Comparison of ENCODE assay signal across 8 cellular contexts in the genomic region with DNA sequence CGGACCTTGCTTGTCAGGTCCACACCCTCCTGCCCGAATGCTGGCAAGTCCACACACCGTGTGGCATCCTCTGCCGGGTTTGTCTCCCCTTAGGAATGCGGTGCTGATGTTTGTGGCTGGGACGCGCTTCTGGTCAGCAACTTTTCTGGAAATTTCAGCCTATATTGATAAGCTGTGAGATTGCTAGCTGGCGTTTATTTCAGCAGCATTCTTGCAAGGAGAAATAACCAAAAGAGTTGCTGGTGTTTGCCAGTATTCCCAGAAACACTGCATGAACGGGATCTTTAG. TPM values are rescaled to one million over a fixed set of nuclear protein-coding genes. Genes with fewer than 3 reads are reported as not detected.
A peak's percentile ranks its signal among the peaks of the same experiment; 100 is the strongest.
DNase-seq lines count a peak whose midpoint lies in the region; ATAC-seq and TF ChIP-seq lines count a peak whose summit lies in the region.

No MANE protein-coding gene starts in this region.

- H3K9ac ChIP-seq in iPS-18a (ENCODE audit: low read length): peak overlapping the region; percentile 92
- peak overlapping the region; percentile 79 for H3K9ac ChIP-seq in smooth muscle cell (ENCODE audit: low read depth)

- no peaks in the 10 kb centered on the region for H3K27me3 ChIP-seq in CD8-positive, alpha-beta memory T cell (ENCODE audit: insufficient read depth, low read length, poor library complexity, severe bottlenecking)
- H3K27me3 ChIP-seq in iPS-18a (ENCODE audit: control insufficient read depth, insufficient read depth, low read length) (no peaks in the 10 kb centered on the region), smooth muscle cell (ENCODE audit: low read depth) (no peaks in the 10 kb centered on the region)

- peak overlapping the region; percentile 85 for H3K27ac ChIP-seq in CD8-positive, alpha-beta memory T cell (ENCODE audit: low read depth, low read length)
- peak overlapping the region; percentile 2 for H3K27ac ChIP-seq in iPS-18a (ENCODE audit: low read length)
- H3K27ac ChIP-seq in smooth muscle cell (ENCODE audit: low read depth): peak overlapping the region; percentile 78

- H3K36me3 Mint-ChIP-seq in CD8-positive, alpha-beta memory T cell: peaks cover 0 to 35% (median 4%) of the 10 kb centered on the region in 3 donors

- CTCF ChIA-PET in CD8-positive, alpha-beta memory T cell (lab: Charles Lee): interaction anchor here (1.4 kb wide), 1 partner anchor 51 kb away, joined by 3 read pairs; no protein-coding TSS in a partner anchor

- H3K9me3 Mint-ChIP-seq in CD8-positive, alpha-beta memory T cell: no peaks in the 10 kb centered on the region

- no peaks in the 10 kb centered on the region for H3K27me3 Mint-ChIP-seq in CD8-positive, alpha-beta memory T cell

- H3K9me3 ChIP-seq in CD8-positive, alpha-beta memory T cell (ENCODE audit: low read length): no peaks in the 10 kb centered on the region
- H3K9me3 ChIP-seq in iPS-18a (ENCODE audit: control insufficient read depth, low read depth, low read length) (no peaks in the 10 kb centered on the region), smooth muscle cell (replicated peaks; ENCODE audit: low read depth) (no peaks in the 10 kb centered on the region)

- no peaks in the 10 kb centered on the region for H3K36me3 ChIP-seq in CD8-positive, alpha-beta memory T cell (ENCODE audit: insufficient read depth, low read length)
- H3K36me3 ChIP-seq in iPS-18a (ENCODE audit: control insufficient read depth, low read depth, low read length): peaks cover 4% of the 10 kb centered on the region
- H3K36me3 ChIP-seq in smooth muscle cell (ENCODE audit: low read depth): no peaks in the 10 kb centered on the region

- no peak for DNase-seq in CD8-positive, alpha-beta memory T cell
- peak; percentile 47 for DNase-seq in HT1080 (ENCODE audit: low read depth)
- peak; percentile 52 for DNase-seq in amniotic epithelial cell (ENCODE audit: low read depth)
- DNase-seq in smooth muscle cell (lab: John Stamatoyannopoulos, UW; ENCODE audit: unreplicated experiment): no peak

- peaks cover 72% of the 10 kb centered on the region for H3K79me2 ChIP-seq in smooth muscle cell (ENCODE audit: low read depth)

- peak overlapping the region; percentile 88 for H3K4me3 ChIP-seq in CD8-positive, alpha-beta memory T cell (ENCODE audit: low read length)
- H3K4me3 ChIP-seq in iPS-18a (ENCODE audit: low read length) (peak overlapping the region; percentile 98), smooth muscle cell (peak overlapping the region; percentile 92)

- no peak for TF ChIP-seq CTCF in smooth muscle cell (IDR thresholded peaks at IDR 0.05; ENCODE audit: borderline replicate concordance, insufficient read depth, poor library complexity, severe bottlenecking)

- peaks cover 1% of the 10 kb centered on the region for H3F3A ChIP-seq in smooth muscle cell (ENCODE audit: low read depth)

- peak overlapping the region; percentile 99 for H2AFZ ChIP-seq in smooth muscle cell (ENCODE audit: low read depth)

- peaks cover 42 to 65% (median 65%) of the 10 kb centered on the region in 3 donors for H3K4me1 Mint-ChIP-seq in CD8-positive, alpha-beta memory T cell

- WGBS in smooth muscle cell (ENCODE audit: low lambda C conversion rate): under 1% methylated on average over 9 of the region's 9 CpGs

- peaks cover 24% of the 10 kb centered on the region for H4K20me1 ChIP-seq in smooth muscle cell (ENCODE audit: low read depth)

- H3K27ac Mint-ChIP-seq in CD8-positive, alpha-beta memory T cell: peak overlapping the region; percentile 56 to 100 (median 96)

- peaks cover 20% of the 10 kb centered on the region for H3K4me1 ChIP-seq in CD8-positive, alpha-beta memory T cell (ENCODE audit: insufficient read depth, low read length)
- H3K4me1 ChIP-seq in iPS-18a (ENCODE audit: control insufficient read depth, low read depth, low read length) (peaks cover 18% of the 10 kb centered on the region), smooth muscle cell (ENCODE audit: low read depth) (peaks cover 23% of the 10 kb centered on the region)

- ATAC-seq in GM18519 (IDR thresholded peaks at IDR 0.05; ENCODE audit: low FRiP score, unreplicated experiment) (no peak), HG02981 (IDR thresholded peaks at IDR 0.05; ENCODE audit: unreplicated experiment) (no peak), GM21723 (IDR thresholded peaks at IDR 0.05; ENCODE audit: unreplicated experiment) (no peak)

- peak overlapping the region; percentile 91 for H3K4me2 ChIP-seq in smooth muscle cell

- POLR2A ChIA-PET in CD8-positive, alpha-beta memory T cell (lab: Charles Lee): interaction anchor here (1.1 to 2.0 kb wide), 2 partner anchors 16 to 59 kb away, joined by 3 to 4 read pairs; no protein-coding TSS in a partner anchor

- peak overlapping the region; percentile 93 to 100 (median 98) for H3K4me3 Mint-ChIP-seq in CD8-positive, alpha-beta memory T cell

RNA-seq across cellular contexts. Expression of a gene that starts 0.6 kb away (rescaled TPM):
- 10 to 100 TPM; 38.9 to 41.3 TPM for total RNA-seq in CD8-positive, alpha-beta memory T cell
- polyA plus RNA-seq in CD8-positive, alpha-beta memory T cell: 23.4 TPM
- total RNA-seq in HT1080 (2014; rRNA removed; shearing (Covaris generic)): 29.3 and 35.7 TPM in 2 replicates
- polyA plus RNA-seq in HT1080 (2015; cell fraction: cytosol; rRNA removed): 26.3 and 26.9 TPM in 2 replicates
- polyA plus RNA-seq in HT1080 (2015; cell fraction: nucleus; rRNA removed): 67.2 and 73.5 TPM in 2 replicates
- total RNA-seq in smooth muscle cell: 36.8 and 44.5 TPM in 2 replicates
- 19.4 and 26.1 TPM in 2 replicates for polyA plus RNA-seq in smooth muscle cell

RNA-seq across cellular contexts. Expression of a gene that starts 0.7 kb away (rescaled TPM):
- total RNA-seq in CD8-positive, alpha-beta memory T cell: 10 to 100 TPM; 25.0 to 27.8 TPM
- 69.3 TPM for polyA plus RNA-seq in CD8-positive, alpha-beta memory T cell
- 17.2 and 24.7 TPM in 2 replicates for total RNA-seq in HT1080 (2014; rRNA removed; shearing (Covaris generic))
- polyA plus RNA-seq in HT1080 (2015; cell fraction: cytosol; rRNA removed): 27.7 and 31.5 TPM in 2 replicates
- 23.6 and 28.2 TPM in 2 replicates for polyA plus RNA-seq in HT1080 (2015; cell fraction: nucleus; rRNA removed)
- total RNA-seq in smooth muscle cell: 122 and 147 TPM in 2 replicates
- 74.1 and 80.3 TPM in 2 replicates for polyA plus RNA-seq in smooth muscle cell

RNA-seq across cellular contexts. Expression of a gene that starts 59.8 kb away (rescaled TPM):
- 100 to 1,000 TPM; 185 to 196 TPM for total RNA-seq in CD8-positive, alpha-beta memory T cell
- 258 TPM for polyA plus RNA-seq in CD8-positive, alpha-beta memory T cell
- not detected in 2 replicates for total RNA-seq in HT1080 (2014; rRNA removed; shearing (Covaris generic))
- polyA plus RNA-seq in HT1080 (2015; cell fraction: cytosol; rRNA removed): 0.07 TPM in 1 of 2 replicates, not detected in the other
- not detected in 2 replicates for polyA plus RNA-seq in HT1080 (2015; cell fraction: nucleus; rRNA removed)
- total RNA-seq in smooth muscle cell: 1.1 and 3.7 TPM in 2 replicates
- polyA plus RNA-seq in smooth muscle cell: 0.75 and 2.0 TPM in 2 replicates

Comparison
In these comparisons a context has a peak if more than half of its experiments do, and no peak if none do; other contexts are left out.
1. DNase-seq: peak in HT1080 (single experiment) and amniotic epithelial cell (single experiment); none in CD8-positive, alpha-beta memory T cell (0 of 5) and smooth muscle cell (single experiment).
2. H3K27ac ChIP-seq: peak in every context shown above with its lines; median percentile 85 in CD8-positive, alpha-beta memory T cell; 78 in smooth muscle cell; 2 in iPS-18a.
3. RNA of a gene that starts 59.8 kb away (total RNA-seq): 185 to 196 TPM in CD8-positive, alpha-beta memory T cell; 1.1 to 3.7 TPM in smooth muscle cell and not detected in HT1080; every median in the first group is over 10 times any median in the second.
4. Peak in every context shown above with its lines, with median percentiles within 50 percentile points of each other: H3K4me3 ChIP-seq.